10 cellular contexts compared by ENCODE assay signal in genomic region chr1:210291786-210292275, GRCh38. TPM values are rescaled to one million over a fixed set of nuclear protein-coding genes. Genes with fewer than 3 reads are reported as not detected.
DNase-seq lines count a peak whose midpoint lies in the region; ATAC-seq, FAIRE-seq and TF ChIP-seq lines count a peak whose summit lies in the region.
"Had no signal": no experiment of that assay in that cellular context is flagged by ENCODE, and none has a peak within 500 bp of the region (broad histone marks: within the 10 kb centered on the region; RNA-seq: fewer than 3 reads in every experiment).

No MANE protein-coding gene starts in this region.

- H4K20me1 ChIP-seq in HCT116 (ENCODE audit: insufficient read depth): no peaks in the 10 kb centered on the region
- H4K20me1 ChIP-seq in keratinocyte (ENCODE audit: control insufficient read depth, extremely low read depth, insufficient read depth, low read length): no peaks in the 10 kb centered on the region

- no peaks in the 10 kb centered on the region for H3K79me2 ChIP-seq in HCT116 (ENCODE audit: insufficient read depth, low read length)
- H3K79me2 ChIP-seq in keratinocyte (ENCODE audit: control insufficient read depth, insufficient read depth, low read length): no peaks in the 10 kb centered on the region

- H3K4me1 ChIP-seq in HCT116 (ENCODE audit: control insufficient read depth in 1 of 2, insufficient read depth in 2 of 2, low read length in 2 of 2) (peaks cover 0 to 13% of the 10 kb centered on the region in 2 experiments; a peak in 1 of 4 replicates), breast epithelium (peaks cover 11 to 12% of the 10 kb centered on the region in 2 donors), keratinocyte (ENCODE audit: control insufficient read depth, extremely low read depth, insufficient read depth, low read length) (peaks cover 15% of the 10 kb centered on the region), subcutaneous abdominal adipose tissue (ENCODE audit: control insufficient read depth in 5 of 5, insufficient read depth in 5 of 5, low read length in 5 of 5) (peaks cover 6 to 45% (median 41%) of the 10 kb centered on the region in 5 donors)

- H3K4me2 ChIP-seq in HCT116 (ENCODE audit: low read length): peak overlapping the region; percentile 71
- H3K4me2 ChIP-seq in keratinocyte (ENCODE audit: control insufficient read depth, extremely low read depth, insufficient read depth, low read depth, low read length): peak overlapping the region; percentile 88

- ATAC-seq in HCT116: no peak

- intact Hi-C loops in HCT116 (cut with micrococcal nuclease): no loop called here
- intact Hi-C loops in breast epithelium (cut with DNase I; ENCODE audit: low total_unique reads): no loop called here

- TF ChIP-seq CTCF in HCT116 (IDR thresholded peaks at IDR 0.05 in 2 of 3, conservative IDR thresholded peaks at IDR 0.05 in 1 of 3; ENCODE audit: borderline replicate concordance in 1 of 3, insufficient read depth in 1 of 3, low read depth in 2 of 3, low read length in 2 of 3) (no peak), breast epithelium (IDR thresholded peaks at IDR 0.05) (no peak), keratinocyte (optimal IDR thresholded peaks at IDR 0.05 in 1 of 3, IDR thresholded peaks at IDR 0.05 in 1 of 3, conservative IDR thresholded peaks at IDR 0.05 in 1 of 3; ENCODE audit: extremely low read depth in 1 of 3, insufficient read depth in 2 of 3, low read length in 3 of 3) (no peak)

- H3K27me3 ChIP-seq in HCT116 (ENCODE audit: insufficient read depth, low read length) (0 out of 2 replicates have a peak, but pooled peaks cover 10% of the 10 kb centered on the region), breast epithelium (no peaks in the 10 kb centered on the region), keratinocyte (ENCODE audit: control insufficient read depth, extremely low read depth, insufficient read depth, low read length) (peaks cover 17% of the 10 kb centered on the region), subcutaneous abdominal adipose tissue (ENCODE audit: control insufficient read depth in 5 of 5, insufficient read depth in 4 of 5, low read length in 5 of 5) (peaks cover 0 to 2% (median 0%) of the 10 kb centered on the region in 5 donors)

- H2AFZ ChIP-seq in HCT116 (ENCODE audit: low read depth, low read length, poor library complexity, severe bottlenecking) (no peak overlapping the region), keratinocyte (ENCODE audit: control insufficient read depth, low read length) (no peak overlapping the region)

- RAD21 ChIA-PET in HCT116 (lab: Charles Lee; ENCODE audit: low non-redundant PET in 1 of 2, low total read pairs in 2 of 2, uncharacterized antibody in 2 of 2, unreplicated experiment in 2 of 2): no interaction called here

- no peak for DNase-seq in HCT116 (ENCODE audit: low read depth, low spot score)
- peak in 1 of 2 donors; percentile 24 for DNase-seq in breast epithelium (ENCODE audit: low spot score in 2 of 2)
- DNase-seq in keratinocyte (ENCODE audit: low read depth, low spot score): no peak
- no peak for DNase-seq in stimulated activated CD4-positive, alpha-beta T cell treated with anti-CD3 and anti-CD28 coated beads, Interleukin-2, amount 100 ng/mL, for 24 hours
- DNase-seq in erythroblast (lab: John Stamatoyannopoulos, UW): no peak
- no peak for DNase-seq in NCI-H2081 (lab: John Stamatoyannopoulos, UW)
- no peak for DNase-seq in substantia nigra (lab: John Stamatoyannopoulos, UW)

- CTCF ChIA-PET in HCT116 (lab: Charles Lee): interaction anchor here (0.7 kb wide), 2 partner anchors 19 to 611 kb away, joined by 3 to 4 read pairs; no protein-coding TSS in a partner anchor

- H3K9ac ChIP-seq in HCT116 (ENCODE audit: low read length): no peak overlapping the region; the same call in 1 of the 2 replicates
- H3K9ac ChIP-seq in keratinocyte (ENCODE audit: control insufficient read depth, extremely low read depth, insufficient read depth, low read length): no peak overlapping the region
- H3K9ac ChIP-seq in subcutaneous abdominal adipose tissue (ENCODE audit: low read length in 5 of 5): peak overlapping the region in 2 of 5 donors; percentile 5 to 56

- TF ChIP-seq POLR2A in HCT116 (IDR thresholded peaks at IDR 0.05; ENCODE audit: borderline replicate concordance, extremely low read depth, insufficient read depth, insufficient read length) (no peak), breast epithelium (IDR thresholded peaks at IDR 0.05) (no peak), erythroblast (IDR thresholded peaks at IDR 0.05; ENCODE audit: low read length) (no peak)

- BruUV-seq in HCT116 (replicated peaks; lab: Mats Ljungman, UMichigan): no TSS peak

- no peak overlapping the region for H3K27ac ChIP-seq in HCT116 (ENCODE audit: low read depth, low read length)
- H3K27ac ChIP-seq in breast epithelium: peak overlapping the region; percentile 89 to 91
- H3K27ac ChIP-seq in keratinocyte (ENCODE audit: control insufficient read depth, insufficient read depth, low read length): no peak overlapping the region
- H3K27ac ChIP-seq in subcutaneous abdominal adipose tissue (ENCODE audit: low read depth, low read length): peak overlapping the region; percentile 41
- H3K27ac ChIP-seq in substantia nigra (ENCODE audit: low read depth, low read length, poor library complexity, severe bottlenecking): no peak overlapping the region

- H3K9me3 ChIP-seq in HCT116 (ENCODE audit: control insufficient read depth in 1 of 2, insufficient read depth in 1 of 2, low read depth in 1 of 2, low read length in 2 of 2): no peaks in the 10 kb centered on the region
- no peaks in the 10 kb centered on the region for H3K9me3 ChIP-seq in breast epithelium
- no peaks in the 10 kb centered on the region for H3K9me3 ChIP-seq in keratinocyte (ENCODE audit: control insufficient read depth, low read depth, low read length)
- H3K9me3 ChIP-seq in subcutaneous abdominal adipose tissue (ENCODE audit: control insufficient read depth in 5 of 5, low read length in 5 of 5): no peaks in the 10 kb centered on the region

- TF ChIP-seq RAD21 in HCT116 (IDR thresholded peaks at IDR 0.05; ENCODE audit: low read depth): no peak

- POLR2A ChIA-PET in HCT116 (lab: Charles Lee): interaction anchor here (0.7 to 1.3 kb wide), 3 partner anchors 52 to 258 kb away, joined by 3 to 4 read pairs (median 3); no protein-coding TSS in a partner anchor

- no peak for FAIRE-seq in keratinocyte (lab: Jason Lieb, UNC)

- H3K36me3 ChIP-seq in HCT116 (ENCODE audit: control insufficient read depth in 1 of 2, insufficient read depth in 2 of 2, low read length in 2 of 2) (no peaks in the 10 kb centered on the region), breast epithelium (no peaks in the 10 kb centered on the region), keratinocyte (ENCODE audit: control insufficient read depth in 2 of 2, extremely low read depth in 1 of 2, insufficient read depth in 2 of 2, low read length in 2 of 2) (no peaks in the 10 kb centered on the region), subcutaneous abdominal adipose tissue (ENCODE audit: control insufficient read depth in 5 of 5, insufficient read depth in 5 of 5, low read length in 5 of 5) (no peaks in the 10 kb centered on the region)

- H3K4me3 ChIP-seq in HCT116 (replicated peaks in 1 of 2; ENCODE audit: low read depth in 1 of 2, low read length in 2 of 2) (peak overlapping the region; percentile 23 to 50; a peak in 3 of 4 replicates), breast epithelium (peak overlapping the region; percentile 38 to 69 (median 58)), keratinocyte (ENCODE audit: control insufficient read depth in 2 of 3, extremely low read depth in 1 of 3, insufficient read depth in 2 of 3, low read depth in 1 of 3, low read length in 3 of 3) (peak overlapping the region in 2 of 3 experiments; percentile 35 to 63), subcutaneous abdominal adipose tissue (ENCODE audit: low read depth in 1 of 5, low read length in 5 of 5) (peak overlapping the region in 4 of 5 donors; percentile 36 to 65 (median 59))

- H3K9me1 ChIP-seq in keratinocyte (ENCODE audit: control insufficient read depth, extremely low read depth, insufficient read depth, low read length): no peaks in the 10 kb centered on the region

- no peaks in the 10 kb centered on the region for H3K9me2 ChIP-seq in HCT116 (ENCODE audit: insufficient read depth)

- dilution Hi-C loops in keratinocyte (cut with MboI; ENCODE audit: extremely low pct_ligation_motif_present, low sequenced_read_pairs): no loop called here

TF ChIP-seq in HCT116, 20 proteins besides CTCF, POLR2A, EP300 and RAD21 (continues in another document):
- TF ChIP-seq CEBPB (IDR thresholded peaks at IDR 0.05; ENCODE audit: low read depth) (no peak), SP1 (IDR thresholded peaks at IDR 0.05; ENCODE audit: low read depth) (no peak), ELF1 (IDR thresholded peaks at IDR 0.05; ENCODE audit: borderline replicate concordance, low read depth) (no peak), ATF3 (IDR thresholded peaks at IDR 0.05) (no peak), EZH2phosphoT487 (IDR thresholded peaks at IDR 0.05; ENCODE audit: borderline replicate concordance) (no peak), EGR1 (IDR thresholded peaks at IDR 0.05; ENCODE audit: low read depth) (no peak), SIN3A (IDR thresholded peaks at IDR 0.05; ENCODE audit: low read depth) (no peak)

RNA-seq across cellular contexts. Expression of gene HHAT, which starts 36.9 kb away (rescaled TPM):
- total RNA-seq in HCT116 (2021; ENCODE audit: unreplicated experiment) (2.7 TPM), breast epithelium (10 to 100 TPM in 2 of 3 donors, 1 to 10 TPM in 1; 3.8 to 31.6 (median 15.1) TPM)
- polyA plus RNA-seq in HCT116 (2012): 1.8 and 2.4 TPM in 2 replicates
- 3.4 to 4.7 TPM (median 3.8 TPM) in 3 replicates for polyA plus RNA-seq in keratinocyte
- polyA plus RNA-seq in keratinocyte (2011; ENCODE audit: low read depth): 0.70 TPM
- polyA plus RNA-seq in keratinocyte (2011; cell fraction: cytosol; rRNA removed): 4.3 and 4.6 TPM in 2 replicates
- polyA plus RNA-seq in keratinocyte (2011; cell fraction: nucleus; rRNA removed): 6.8 and 7.2 TPM in 2 replicates
- 1.4 and 4.8 TPM in 2 replicates for polyA plus RNA-seq in keratinocyte (2012; ENCODE audit: low replicate concordance)
- polyA minus RNA-seq in keratinocyte: 5.4 to 9.4 TPM (median 6.2 TPM) in 3 replicates
- 3.3 TPM for polyA minus RNA-seq in keratinocyte (2011; cell fraction: cytosol; rRNA and poly(A)+ RNA removed)
- polyA minus RNA-seq in keratinocyte (2011; cell fraction: nucleus; rRNA and poly(A)+ RNA removed): 9.6 and 12.3 TPM in 2 replicates

RNA-seq across cellular contexts. Expression of gene SERTAD4, which starts 59.2 kb away (rescaled TPM):
- total RNA-seq in HCT116 (2021; ENCODE audit: unreplicated experiment) (0.07 TPM), breast epithelium (10 to 100 TPM in 1 of 3 donors, 1 to 10 TPM in 1, under 1 TPM in 1; 0.80 to 47.9 (median 7.9) TPM)
- polyA plus RNA-seq in HCT116 (2012): 0.04 and 0.10 TPM in 2 replicates
- polyA plus RNA-seq in keratinocyte: 0.64 to 5.1 TPM (median 3.4 TPM) in 3 replicates
- not detected for polyA plus RNA-seq in keratinocyte (2011; ENCODE audit: low read depth)
- 1.3 and 2.0 TPM in 2 replicates for polyA plus RNA-seq in keratinocyte (2011; cell fraction: cytosol; rRNA removed)
- polyA plus RNA-seq in keratinocyte (2011; cell fraction: nucleus; rRNA removed): 1.3 and 1.4 TPM in 2 replicates
- polyA plus RNA-seq in keratinocyte (2012; ENCODE audit: low replicate concordance): 0.17 and 3.9 TPM in 2 replicates
- 0.20 to 2.5 TPM (median 1.6 TPM) in 3 replicates for polyA minus RNA-seq in keratinocyte
- not detected for polyA minus RNA-seq in keratinocyte (2011; cell fraction: cytosol; rRNA and poly(A)+ RNA removed)
- polyA minus RNA-seq in keratinocyte (2011; cell fraction: nucleus; rRNA and poly(A)+ RNA removed): 0.21 and 1.1 TPM in 2 replicates
- total RNA-seq: activated T-cell treated with anti-CD3 and anti-CD28 coated beads, Interleukin-2, amount 50 U/mL, for 72 hours had no signal
- polyA plus RNA-seq: immature natural killer cell had no signal

Comparison
In these comparisons a context has a peak if more than half of its experiments do, and no peak if none do; other contexts are left out.
1. H3K27ac ChIP-seq: peak in breast epithelium (2 of 2) and subcutaneous abdominal adipose tissue (single experiment); none in HCT116 (single experiment), keratinocyte (single experiment) and substantia nigra (single experiment).
2. Peak in every context shown above with its lines, with median percentiles within 50 percentile points of each other: H3K4me3 ChIP-seq.